ENCODE assay signal across 1 cellular context in genomic region chr11:66312549-66313320, GRCh38.
TF ChIP-seq lines count a peak whose summit lies in the region.

No MANE protein-coding gene starts in this region.

TF ChIP-seq in HEK293, 187 proteins besides CTCF, POLR2A, EP300 and RAD21 (continued from another document):
- TF ChIP-seq ZNF398 (tag by site-specific recombination; IDR thresholded peaks at IDR 0.05) (0 out of 2 replicates have a peak, but pooled peaks have one; percentile 12), ZNF48 (tag by site-specific recombination; IDR thresholded peaks at IDR 0.05) (no peak), GLIS1 (tag by site-specific recombination; IDR thresholded peaks at IDR 0.05) (peak; percentile 51), ZNF335 (tag by site-specific recombination; conservative IDR thresholded peaks at IDR 0.05) (peak; percentile 53), ZNF791 (tag by site-specific recombination; IDR thresholded peaks at IDR 0.05) (no peak)
